1 cellular context compared by ENCODE assay signal in the genomic region with DNA sequence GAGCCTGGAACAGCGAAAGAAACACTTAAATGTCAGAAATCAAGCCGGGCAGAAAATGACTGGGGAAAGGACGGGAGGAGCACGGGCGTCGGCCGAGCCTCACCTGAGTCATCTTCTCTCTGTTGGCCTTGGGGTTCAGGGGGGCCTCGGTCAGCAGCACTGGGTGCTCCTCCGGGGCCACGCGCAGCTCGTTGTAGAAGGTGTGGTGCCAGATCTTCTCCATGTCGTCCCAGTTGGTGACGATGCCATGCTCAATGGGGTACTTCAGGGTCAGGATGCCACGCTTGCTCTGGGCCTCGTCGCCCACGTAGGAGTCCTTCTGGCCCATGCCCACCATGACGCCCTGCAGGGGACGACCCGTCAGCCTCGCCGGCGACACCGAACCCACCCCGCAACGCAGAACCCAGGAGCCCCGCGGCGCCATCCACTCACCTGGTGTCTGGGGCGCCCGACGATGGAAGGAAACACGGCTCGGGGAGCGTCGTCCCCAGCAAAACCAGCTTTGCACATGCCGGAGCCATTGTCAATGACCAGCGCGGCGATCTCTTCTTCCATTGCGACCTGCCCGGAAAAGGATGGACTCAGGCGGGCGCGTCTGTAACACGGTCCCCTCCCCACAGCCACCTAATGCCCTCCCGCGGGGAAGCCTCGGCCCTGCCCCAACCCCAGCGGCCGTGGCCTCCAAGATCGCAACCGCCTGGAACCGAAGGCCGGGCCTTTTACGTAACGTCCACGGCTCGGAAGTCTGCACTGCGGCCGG.
TF ChIP-seq lines count a peak whose summit lies in the region.

No MANE protein-coding gene starts in this region.

TF ChIP-seq in K562, 482 proteins besides CTCF, POLR2A, EP300 and RAD21 (continued from another document and continues in another):
- TF ChIP-seq SFPQ (IDR thresholded peaks at IDR 0.05; ENCODE audit: low read depth, low read length) (no peak), ZNF830 (CRISPR knock-in tag; IDR thresholded peaks at IDR 0.05) (no peak), ZNF165 (CRISPR knock-in tag; IDR thresholded peaks at IDR 0.05; ENCODE audit: borderline replicate concordance) (no peak), DNMT1 (IDR thresholded peaks at IDR 0.05) (no peak), ZNF23 (CRISPR knock-in tag; IDR thresholded peaks at IDR 0.05) (no peak), U2AF2 (optimal IDR thresholded peaks at IDR 0.05; ENCODE audit: low read depth, low read length) (no peak), RERE (CRISPR knock-in tag; IDR thresholded peaks at IDR 0.05; ENCODE audit: borderline replicate concordance) (no peak), ZNF76 (CRISPR knock-in tag; IDR thresholded peaks at IDR 0.05; ENCODE audit: borderline replicate concordance) (no peak), HES1 (IDR thresholded peaks at IDR 0.05; ENCODE audit: low read depth) (no peak), EP400 (IDR thresholded peaks at IDR 0.05) (no peak), KLF1 (tag; IDR thresholded peaks at IDR 0.05) (no peak), ZNF407 (IDR thresholded peaks at IDR 0.05; ENCODE audit: low read depth) (no peak), ZNF507 (tag; conservative IDR thresholded peaks at IDR 0.05) (no peak), SMAD1 (IDR thresholded peaks at IDR 0.05; ENCODE audit: low read depth, low read length, partially characterized antibody) (no peak), CHD4 (IDR thresholded peaks at IDR 0.05; ENCODE audit: insufficient read depth, insufficient replicate concordance, low read depth, low read length, poor library complexity, severe bottlenecking) (no peak), BRD9 (IDR thresholded peaks at IDR 0.05; ENCODE audit: low read depth, partially characterized antibody) (no peak), DLX4 (CRISPR knock-in tag; IDR thresholded peaks at IDR 0.05) (no peak), MTA3 (IDR thresholded peaks at IDR 0.05; ENCODE audit: borderline replicate concordance) (no peak; the same call in 1 of the 2 replicates), XRCC5 (IDR thresholded peaks at IDR 0.05; ENCODE audit: low read depth, low read length) (0 out of 2 replicates have a peak, but pooled peaks have one; percentile 16), ZBTB7A (IDR thresholded peaks at IDR 0.05; ENCODE audit: borderline replicate concordance, control insufficient read depth, low read depth, low read length) (no peak)
- TF ChIP-seq, protein P1, sequence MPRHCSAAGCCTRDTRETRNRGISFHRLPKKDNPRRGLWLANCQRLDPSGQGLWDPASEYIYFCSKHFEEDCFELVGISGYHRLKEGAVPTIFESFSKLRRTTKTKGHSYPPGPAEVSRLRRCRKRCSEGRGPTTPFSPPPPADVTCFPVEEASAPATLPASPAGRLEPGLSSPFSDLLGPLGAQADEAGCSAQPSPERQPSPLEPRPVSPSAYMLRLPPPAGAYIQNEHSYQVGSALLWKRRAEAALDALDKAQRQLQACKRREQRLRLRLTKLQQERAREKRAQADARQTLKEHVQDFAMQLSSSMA (CRISPR knock-in tag; IDR thresholded peaks at IDR 0.05) = no peak
- TF ChIP-seq, protein P2, sequence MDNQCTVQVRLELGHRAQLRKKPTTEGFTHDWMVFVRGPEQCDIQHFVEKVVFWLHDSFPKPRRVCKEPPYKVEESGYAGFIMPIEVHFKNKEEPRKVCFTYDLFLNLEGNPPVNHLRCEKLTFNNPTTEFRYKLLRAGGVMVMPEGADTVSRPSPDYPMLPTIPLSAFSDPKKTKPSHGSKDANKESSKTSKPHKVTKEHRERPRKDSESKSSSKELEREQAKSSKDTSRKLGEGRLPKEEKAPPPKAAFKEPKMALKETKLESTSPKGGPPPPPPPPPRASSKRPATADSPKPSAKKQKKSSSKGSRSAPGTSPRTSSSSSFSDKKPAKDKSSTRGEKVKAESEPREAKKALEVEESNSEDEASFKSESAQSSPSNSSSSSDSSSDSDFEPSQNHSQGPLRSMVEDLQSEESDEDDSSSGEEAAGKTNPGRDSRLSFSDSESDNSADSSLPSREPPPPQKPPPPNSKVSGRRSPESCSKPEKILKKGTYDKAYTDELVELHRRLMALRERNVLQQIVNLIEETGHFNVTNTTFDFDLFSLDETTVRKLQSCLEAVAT (IDR thresholded peaks at IDR 0.05) = peak; percentile 75 to 80; a peak in 1 of 4 replicates
- TF ChIP-seq, protein P3, sequence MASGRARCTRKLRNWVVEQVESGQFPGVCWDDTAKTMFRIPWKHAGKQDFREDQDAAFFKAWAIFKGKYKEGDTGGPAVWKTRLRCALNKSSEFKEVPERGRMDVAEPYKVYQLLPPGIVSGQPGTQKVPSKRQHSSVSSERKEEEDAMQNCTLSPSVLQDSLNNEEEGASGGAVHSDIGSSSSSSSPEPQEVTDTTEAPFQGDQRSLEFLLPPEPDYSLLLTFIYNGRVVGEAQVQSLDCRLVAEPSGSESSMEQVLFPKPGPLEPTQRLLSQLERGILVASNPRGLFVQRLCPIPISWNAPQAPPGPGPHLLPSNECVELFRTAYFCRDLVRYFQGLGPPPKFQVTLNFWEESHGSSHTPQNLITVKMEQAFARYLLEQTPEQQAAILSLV (tag; IDR thresholded peaks at IDR 0.05) = no peak
- TF ChIP-seq, protein P4, sequence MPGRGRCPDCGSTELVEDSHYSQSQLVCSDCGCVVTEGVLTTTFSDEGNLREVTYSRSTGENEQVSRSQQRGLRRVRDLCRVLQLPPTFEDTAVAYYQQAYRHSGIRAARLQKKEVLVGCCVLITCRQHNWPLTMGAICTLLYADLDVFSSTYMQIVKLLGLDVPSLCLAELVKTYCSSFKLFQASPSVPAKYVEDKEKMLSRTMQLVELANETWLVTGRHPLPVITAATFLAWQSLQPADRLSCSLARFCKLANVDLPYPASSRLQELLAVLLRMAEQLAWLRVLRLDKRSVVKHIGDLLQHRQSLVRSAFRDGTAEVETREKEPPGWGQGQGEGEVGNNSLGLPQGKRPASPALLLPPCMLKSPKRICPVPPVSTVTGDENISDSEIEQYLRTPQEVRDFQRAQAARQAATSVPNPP (IDR thresholded peaks at IDR 0.05; ENCODE audit: borderline replicate concordance, insufficient read depth, insufficient read length) = no peak
